In the genomic region with DNA sequence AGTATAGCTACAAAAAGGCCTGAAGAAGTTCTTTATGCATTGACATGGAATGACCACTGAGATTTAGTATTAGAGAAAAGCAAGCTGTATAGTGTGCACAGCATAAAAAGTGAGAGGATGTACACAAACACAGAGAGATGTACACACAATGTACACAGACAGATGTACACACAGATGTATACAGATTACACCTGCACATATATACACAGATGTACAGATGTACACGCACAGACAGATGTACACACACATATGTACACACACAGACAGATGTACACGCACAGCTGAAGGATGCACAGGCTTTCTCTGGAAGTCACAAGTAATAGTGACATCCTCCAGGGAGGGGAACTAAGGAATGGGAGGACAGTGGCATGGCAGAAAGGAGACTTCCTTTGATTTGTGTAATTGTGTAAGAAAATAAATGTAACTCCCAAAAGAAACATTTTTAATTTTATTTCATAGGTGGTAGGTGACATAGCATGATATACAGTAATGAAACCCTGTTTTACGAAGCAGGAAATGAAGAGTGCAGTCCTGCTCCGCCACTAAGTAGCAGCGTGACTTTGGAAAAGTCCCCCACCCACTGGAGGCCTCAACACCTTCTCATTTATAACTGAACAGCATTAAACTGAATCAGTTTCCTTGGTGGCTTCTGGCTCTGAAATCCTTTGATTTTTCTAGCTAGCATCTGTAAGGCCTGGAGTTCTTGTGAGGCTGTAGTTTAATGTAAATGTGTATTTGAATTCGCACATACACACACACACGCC, we compare ENCODE assay signal across 12 cellular contexts. TPM values are rescaled to one million over a fixed set of nuclear protein-coding genes. Genes with fewer than 3 reads are reported as not detected.
DNase-seq lines count a peak whose midpoint lies in the region; ATAC-seq, FAIRE-seq and TF ChIP-seq lines count a peak whose summit lies in the region.
"Had no signal": no experiment of that assay in that cellular context is flagged by ENCODE, and none has a peak within 500 bp of the region (broad histone marks: within the 10 kb centered on the region; RNA-seq: fewer than 3 reads in every experiment).

No MANE protein-coding gene starts in this region.

- no peak for FAIRE-seq in frontal cortex (lab: Jason Lieb, UNC)
- FAIRE-seq: A204.1, kidney had no signal

- no peaks in the 10 kb centered on the region for H3K27me3 Mint-ChIP-seq in activated CD8-positive, alpha-beta memory T cell treated with anti-CD3 and anti-CD28 coated beads, Interleukin-2, amount 10 ng/mL, durations not matched to agents 7 days and 5 days
- H3K27me3 Mint-ChIP-seq in mesothelial cell of epicardium (ENCODE audit: low read depth), result no peaks in the 10 kb centered on the region

- peaks cover 89% of the 10 kb centered on the region for H3K4me1 Mint-ChIP-seq in activated CD8-positive, alpha-beta memory T cell treated with anti-CD3 and anti-CD28 coated beads, Interleukin-2, amount 10 ng/mL, durations not matched to agents 7 days and 5 days
- peaks cover 63% of the 10 kb centered on the region for H3K4me1 Mint-ChIP-seq in mesothelial cell of epicardium

- H3K36me3 ChIP-seq in stomach, result peaks cover 0 to 7% (median 5%) of the 10 kb centered on the region in 4 donors
- H3K36me3 ChIP-seq: SJSA1 had no signal

- H3K9me3 ChIP-seq in stomach, result no peaks in the 10 kb centered on the region
- H3K9me3 ChIP-seq: SJSA1 had no signal

- intact Hi-C loops in stomach (cut with DNase I; ENCODE audit: low total_unique reads), result no loop called here

- WGBS in stomach, 5 donors, result 36 to 60% (median 43%) methylated on average over 7 of the region's 7 CpGs

- no peak for TF ChIP-seq EP300 in stomach (IDR thresholded peaks at IDR 0.05)

- H3K4me1 ChIP-seq in stomach, result peaks cover 26 to 85% (median 45%) of the 10 kb centered on the region in 4 donors

- TF ChIP-seq POLR2A in stomach (IDR thresholded peaks at IDR 0.05), result no peak

- H3K4me3 Mint-ChIP-seq in activated CD8-positive, alpha-beta memory T cell treated with anti-CD3 and anti-CD28 coated beads, Interleukin-2, amount 10 ng/mL, durations not matched to agents 7 days and 5 days, result peak overlapping the region; percentile 70
- peak overlapping the region; percentile 26 for H3K4me3 Mint-ChIP-seq in mesothelial cell of epicardium

- H3K4me3 ChIP-seq in stomach, result peak overlapping the region in 1 of 4 donors; percentile 0
- H3K4me3 ChIP-seq: SJSA1 had no signal

- peak; percentile 56 for DNase-seq in activated CD8-positive, alpha-beta memory T cell treated with anti-CD3 and anti-CD28 coated beads, Interleukin-2, amount 10 ng/mL, durations not matched to agents 7 days and 5 days
- no peak for DNase-seq in activated CD8-positive, alpha-beta memory T cell treated with anti-CD3 and anti-CD28 coated beads for 24 hours
- DNase-seq in activated CD8-positive, alpha-beta memory T cell treated with anti-CD3 and anti-CD28 coated beads, Interleukin-2, amount 50 U/mL, for 4 hours, result peak; percentile 56
- no peak for DNase-seq in mesothelial cell of epicardium (ENCODE audit: low spot score in 2 of 2, unreplicated experiment in 2 of 2)
- no peak for DNase-seq in stomach
- no peak for DNase-seq in C1 segment of cervical spinal cord (lab: John Stamatoyannopoulos, UW)
- no peak for DNase-seq in middle frontal gyrus (ENCODE audit: extremely low spot score, low spot score)
- DNase-seq in frontal cortex (ENCODE audit: low spot score in 2 of 2), result no peak
- DNase-seq: kidney, NCI-H146 had no signal

- H3K9me3 Mint-ChIP-seq in activated CD8-positive, alpha-beta memory T cell treated with anti-CD3 and anti-CD28 coated beads, Interleukin-2, amount 10 ng/mL, durations not matched to agents 7 days and 5 days (ENCODE audit: low read depth), result no peaks in the 10 kb centered on the region
- no peaks in the 10 kb centered on the region for H3K9me3 Mint-ChIP-seq in mesothelial cell of epicardium

- no peak for ATAC-seq in activated CD8-positive, alpha-beta memory T cell treated with anti-CD3 and anti-CD28 coated beads, Interleukin-2, amount 10 ng/mL, durations not matched to agents 7 days and 5 days

- H3K27ac Mint-ChIP-seq in activated CD8-positive, alpha-beta memory T cell treated with anti-CD3 and anti-CD28 coated beads, Interleukin-2, amount 10 ng/mL, durations not matched to agents 7 days and 5 days, result peak overlapping the region; percentile 94
- H3K27ac Mint-ChIP-seq in mesothelial cell of epicardium, result peak overlapping the region; percentile 92

- H3K27ac ChIP-seq in stomach, result peak overlapping the region in 4 of 5 donors; percentile 6 to 71 (median 48)
- H3K27ac ChIP-seq: SJSA1 had no signal

- TF ChIP-seq CTCF in mesothelial cell of epicardium (IDR thresholded peaks at IDR 0.05; ENCODE audit: unreplicated experiment) (no peak), stomach (IDR thresholded peaks at IDR 0.05) (no peak)

- H3K36me3 Mint-ChIP-seq in activated CD8-positive, alpha-beta memory T cell treated with anti-CD3 and anti-CD28 coated beads, Interleukin-2, amount 10 ng/mL, durations not matched to agents 7 days and 5 days, result peaks cover 30% of the 10 kb centered on the region
- no peaks in the 10 kb centered on the region for H3K36me3 Mint-ChIP-seq in mesothelial cell of epicardium

- no peaks in the 10 kb centered on the region for H3K27me3 ChIP-seq in stomach
- H3K27me3 ChIP-seq: SJSA1 had no signal

- CTCF ChIA-PET in activated CD8-positive, alpha-beta memory T cell treated with anti-CD3 and anti-CD28 coated beads, Interleukin-2, amount 10 ng/mL, durations not matched to agents 7 days and 5 days (lab: Charles Lee), result interaction anchor here (1.2 to 4.7 kb wide), 8 partner anchors 12 to 142 kb away, joined by 4 to 24 read pairs (median 5); a partner anchor contains a TSS

RNA-seq across cellular contexts. Expression of a gene that starts 14.1 kb away (rescaled TPM):
- 10 to 100 TPM; 39.9 to 59.0 TPM for total RNA-seq in activated CD8-positive, alpha-beta memory T cell treated with anti-CD3 and anti-CD28 coated beads, Interleukin-2, amount 10 ng/mL, durations not matched to agents 7 days and 5 days
- total RNA-seq in mesothelial cell of epicardium, result 13.1 to 14.0 TPM (median 14.0 TPM) in 3 replicates
- total RNA-seq in stomach, result 10 to 100 TPM in 4 of 5 donors, 1 to 10 TPM in 1; 7.0 to 31.9 (median 11.4) TPM
- 1 to 10 TPM; 1.4 to 6.3 (median 3.2) TPM for polyA plus RNA-seq in stomach
- total RNA-seq in frontal cortex, result 0.41 TPM
- total RNA-seq: SJSA1 had no signal

Comparison
In these comparisons a context has a peak if more than half of its experiments do, and no peak if none do; other contexts are left out.
1. DNase-seq: peak in activated CD8-positive, alpha-beta memory T cell treated with anti-CD3 and anti-CD28 coated beads, Interleukin-2, amount 10 ng/mL, durations not matched to agents 7 days and 5 days (single experiment) and activated CD8-positive, alpha-beta memory T cell treated with anti-CD3 and anti-CD28 coated beads, Interleukin-2, amount 50 U/mL, for 4 hours (single experiment); none in activated CD8-positive, alpha-beta memory T cell treated with anti-CD3 and anti-CD28 coated beads for 24 hours (single experiment), mesothelial cell of epicardium (0 of 2), stomach (single experiment), C1 segment of cervical spinal cord (0 of 14), middle frontal gyrus (single experiment) and frontal cortex (0 of 2).